Comparison of ENCODE assay signal across 10 cellular contexts in genomic region chr22:17035976-17036841, GRCh38. TPM values are rescaled to one million over a fixed set of nuclear protein-coding genes. Genes with fewer than 3 reads are reported as not detected.
DNase-seq lines count a peak whose midpoint lies in the region; ATAC-seq and TF ChIP-seq lines count a peak whose summit lies in the region.
"Not testable (repeated sequence)": the region's sequence is repeated elsewhere in the genome, so short reads cannot be mapped to it uniquely, and the experiment has no call there.
"Had no signal": no experiment of that assay in that cellular context is flagged by ENCODE, and none has a peak within 500 bp of the region (broad histone marks: within the 10 kb centered on the region; RNA-seq: fewer than 3 reads in every experiment).

No MANE protein-coding gene starts in this region.

- not testable (repeated sequence) for TF ChIP-seq CTCF in body of pancreas (IDR thresholded peaks at IDR 0.05); heart right ventricle (IDR thresholded peaks at IDR 0.05); omental fat pad (IDR thresholded peaks at IDR 0.05); testis (IDR thresholded peaks at IDR 0.05)

- not testable (repeated sequence) for H3K4me1 ChIP-seq in body of pancreas, testis
- peaks cover 0 to 12% (median 4%) of the 10 kb centered on the region in 9 donors for H3K4me1 ChIP-seq in heart right ventricle

- H3K36me3 ChIP-seq in SK-N-MC (ENCODE audit: insufficient read depth, low read length); body of pancreas (replicated peaks in 1 of 2; ENCODE audit: insufficient read depth in 1 of 2, low read depth in 2 of 2); heart right ventricle; testis (ENCODE audit: low read depth, missing control alignments): not testable (repeated sequence)

- H3K9me3 ChIP-seq in SK-N-MC (ENCODE audit: low read depth, low read length); body of pancreas; heart right ventricle; testis: not testable (repeated sequence)

- DNase-seq in EH (ENCODE audit: low read depth): peak; percentile 32
- not testable (repeated sequence) for DNase-seq in SK-N-MC (ENCODE audit: low read depth, low spot score); body of pancreas; omental fat pad (ENCODE audit: low spot score); testis
- peak in 1 of 2 donors; percentile 47 for DNase-seq in heart right ventricle

- H3K9ac ChIP-seq in SK-N-MC (ENCODE audit: insufficient read length): not testable (repeated sequence)

- intact Hi-C loops in body of pancreas (cut with DNase I); heart right ventricle (cut with DNase I); testis (cut with DNase I; ENCODE audit: low total_unique reads): not testable (repeated sequence)

- ATAC-seq in GM21717 (IDR thresholded peaks at IDR 0.05; ENCODE audit: unreplicated experiment) (peak; percentile 27), HG03520 (IDR thresholded peaks at IDR 0.05; ENCODE audit: unreplicated experiment) (peak; percentile 11), body of pancreas (peak; percentile 53), heart right ventricle (peak; percentile 23 to 71 (median 62)), omental fat pad (ENCODE audit: low FRiP score) (peak; percentile 17)

- not testable (repeated sequence) for TF ChIP-seq POLR2A in body of pancreas (IDR thresholded peaks at IDR 0.05); testis (IDR thresholded peaks at IDR 0.05)

- WGBS in body of pancreas, 2 donors: 18 to 23% methylated on average over 41 to 44 of the region's 56 CpGs
- 18 to 22% methylated on average over 47 to 56 of the region's 56 CpGs for WGBS in heart right ventricle, 2 donors
- 10 to 13% methylated on average over 35 to 47 of the region's 56 CpGs for WGBS in testis, 2 donors

- H3K27me3 ChIP-seq in body of pancreas (peaks cover 0 to 10% of the 10 kb centered on the region in 2 donors), heart right ventricle (peaks cover 4 to 40% (median 28%) of the 10 kb centered on the region in 7 donors)
- not testable (repeated sequence) for H3K27me3 ChIP-seq in testis

- H3K4me3 ChIP-seq in SK-N-MC (peak overlapping the region; percentile 30; the same call in 1 of the 2 replicates), heart right ventricle (peak overlapping the region in 9 of 10 donors; percentile 29 to 55 (median 48)), testis (peak overlapping the region; percentile 47 to 63)
- H3K4me3 ChIP-seq in body of pancreas: not testable (repeated sequence)

- H3K27ac ChIP-seq in SK-N-MC, body of pancreas: not testable (repeated sequence)
- H3K27ac ChIP-seq in heart right ventricle (peak overlapping the region in 8 of 10 donors; percentile 11 to 58 (median 42)), testis (peak overlapping the region; percentile 35 to 55)

RNA-seq across cellular contexts. Expression of gene GAB4, which starts 28.2 kb away (rescaled TPM):
- total RNA-seq in body of pancreas (not detected), heart right ventricle (not detected), omental fat pad (not detected), testis (10 to 100 TPM in 1 of 2 donors, 1 to 10 TPM in 1; 8.5 to 10.2 TPM)
- polyA plus RNA-seq in heart right ventricle (not detected), testis (ENCODE audit: insufficient read depth, low read depth, low replicate concordance) (10.4 TPM)
- total RNA-seq: cardiac muscle cell, glomerular endothelial cell had no signal
- polyA plus RNA-seq: cardiac muscle cell had no signal

RNA-seq across cellular contexts. Expression of gene IL17RA, which starts 48.6 kb away (rescaled TPM):
- total RNA-seq in body of pancreas: 10 to 100 TPM in 1 of 2 donors, 1 to 10 TPM in 1; 8.3 to 13.8 TPM
- total RNA-seq in heart right ventricle: 10 to 100 TPM in 2 of 10 donors, 1 to 10 TPM in 8; 4.0 to 15.9 (median 5.9) TPM
- polyA plus RNA-seq in heart right ventricle: 1 to 10 TPM; 4.5 to 4.6 TPM
- total RNA-seq in omental fat pad: 10 to 100 TPM; 23.7 to 48.4 (median 31.0) TPM
- total RNA-seq in testis: 10 to 100 TPM in 1 of 2 donors, 1 to 10 TPM in 1; 8.3 to 12.8 TPM
- polyA plus RNA-seq in testis (ENCODE audit: insufficient read depth, low read depth, low replicate concordance): 6.8 TPM

Comparison
In these comparisons a context has a peak if more than half of its experiments do, and no peak if none do; other contexts are left out.
1. ATAC-seq: peak in every context shown above with its lines; median percentile 62 in heart right ventricle; 53 in body of pancreas; 27 in GM21717; 17 in omental fat pad; 11 in HG03520.
2. RNA of gene GAB4, which starts 28.2 kb away (total RNA-seq): 8.5 to 10.2 TPM in testis; not detected in body of pancreas, not detected in heart right ventricle and not detected in omental fat pad; every median in the first group is over 4 times any median in the second.